Comparison of ENCODE assay signal across 10 cellular contexts in the genomic region with DNA sequence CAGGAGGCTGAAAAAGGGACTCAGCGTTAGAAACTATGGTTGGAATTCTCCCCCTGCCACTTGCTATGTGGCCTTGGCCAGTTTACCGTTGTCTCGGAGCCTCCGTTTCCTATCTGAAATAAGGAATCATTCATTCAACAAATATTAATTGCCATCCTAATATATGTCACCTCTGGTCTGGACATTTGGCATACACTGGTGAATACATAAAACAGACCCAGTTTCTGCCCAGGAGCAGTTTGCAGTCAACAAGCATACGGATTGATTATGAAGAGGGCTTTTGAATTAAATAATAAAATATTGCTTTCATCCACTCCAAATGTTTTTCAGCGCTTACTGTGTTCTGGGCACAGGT. TPM values are rescaled to one million over a fixed set of nuclear protein-coding genes. Genes with fewer than 3 reads are reported as not detected.
DNase-seq lines count a peak whose midpoint lies in the region; TF ChIP-seq lines count a peak whose summit lies in the region.
"Had no signal": no experiment of that assay in that cellular context is flagged by ENCODE, and none has a peak within 500 bp of the region (broad histone marks: within the 10 kb centered on the region; RNA-seq: fewer than 3 reads in every experiment).

No MANE protein-coding gene starts in this region.

- H3K36me3 ChIP-seq in kidney epithelial cell (ENCODE audit: control insufficient read depth, insufficient read depth, low read length): no peaks in the 10 kb centered on the region
- no peaks in the 10 kb centered on the region for H3K36me3 ChIP-seq in subcutaneous abdominal adipose tissue (ENCODE audit: control insufficient read depth in 5 of 5, insufficient read depth in 5 of 5, low read length in 5 of 5)
- H3K36me3 ChIP-seq: BLaER1 treated with 17β-estradiol and CSF1 and Interleukin-3, amounts not matched to agents 10 nM and 100 nM had no signal

- H3K4me1 ChIP-seq in subcutaneous abdominal adipose tissue (ENCODE audit: control insufficient read depth in 5 of 5, insufficient read depth in 5 of 5, low read length in 5 of 5): peaks cover 0 to 22% (median 16%) of the 10 kb centered on the region in 5 donors
- H3K4me1 ChIP-seq: BLaER1 treated with 17β-estradiol and CSF1 and Interleukin-3, amounts not matched to agents 10 nM and 100 nM had no signal

- peaks cover 28% of the 10 kb centered on the region for H3K4me1 Mint-ChIP-seq in activated CD4-positive, alpha-beta T cell treated with anti-CD3 and anti-CD28 coated beads, Interleukin-2, amount 10 ng/mL, durations not matched to agents 7 days and 5 days
- peaks cover 27% of the 10 kb centered on the region for H3K4me1 Mint-ChIP-seq in activated naive CD8-positive, alpha-beta T cell treated with anti-CD3 and anti-CD28 coated beads for 36 hours

- H3K4me3 ChIP-seq in kidney epithelial cell (ENCODE audit: low read depth, low read length) (peak overlapping the region; percentile 46), subcutaneous abdominal adipose tissue (ENCODE audit: low read depth in 1 of 5, low read length in 5 of 5) (peak overlapping the region; percentile 58 to 90 (median 82))
- H3K4me3 ChIP-seq: BLaER1 treated with 17β-estradiol and CSF1 and Interleukin-3, amounts not matched to agents 10 nM and 100 nM had no signal

- peaks cover 71% of the 10 kb centered on the region for H3K27me3 Mint-ChIP-seq in activated CD4-positive, alpha-beta T cell treated with anti-CD3 and anti-CD28 coated beads, Interleukin-2, amount 10 ng/mL, durations not matched to agents 7 days and 5 days
- peaks cover 68% of the 10 kb centered on the region for H3K27me3 Mint-ChIP-seq in activated naive CD8-positive, alpha-beta T cell treated with anti-CD3 and anti-CD28 coated beads for 36 hours

- H3K27ac Mint-ChIP-seq in activated CD4-positive, alpha-beta T cell treated with anti-CD3 and anti-CD28 coated beads, Interleukin-2, amount 10 ng/mL, durations not matched to agents 7 days and 5 days: no peak overlapping the region
- H3K27ac Mint-ChIP-seq in activated naive CD8-positive, alpha-beta T cell treated with anti-CD3 and anti-CD28 coated beads for 36 hours: no peak overlapping the region

- peak overlapping the region; percentile 81 for H3K4me3 Mint-ChIP-seq in activated CD4-positive, alpha-beta T cell treated with anti-CD3 and anti-CD28 coated beads, Interleukin-2, amount 10 ng/mL, durations not matched to agents 7 days and 5 days
- H3K4me3 Mint-ChIP-seq in activated naive CD8-positive, alpha-beta T cell treated with anti-CD3 and anti-CD28 coated beads for 36 hours: peak overlapping the region; percentile 85

- no peaks in the 10 kb centered on the region for H3K9me3 Mint-ChIP-seq in activated CD4-positive, alpha-beta T cell treated with anti-CD3 and anti-CD28 coated beads, Interleukin-2, amount 10 ng/mL, durations not matched to agents 7 days and 5 days
- H3K9me3 Mint-ChIP-seq in activated naive CD8-positive, alpha-beta T cell treated with anti-CD3 and anti-CD28 coated beads for 36 hours: no peaks in the 10 kb centered on the region

- no peak overlapping the region for H3K27ac ChIP-seq in subcutaneous abdominal adipose tissue (ENCODE audit: low read depth, low read length)
- H3K27ac ChIP-seq: BLaER1 treated with 17β-estradiol and CSF1 and Interleukin-3, amounts not matched to agents 10 nM and 100 nM had no signal

- peak overlapping the region in 2 of 5 donors; percentile 29 to 66 for H3K9ac ChIP-seq in subcutaneous abdominal adipose tissue (ENCODE audit: low read length in 5 of 5)
- H3K9ac ChIP-seq: BLaER1 treated with 17β-estradiol and CSF1 and Interleukin-3, amounts not matched to agents 10 nM and 100 nM had no signal

- H3K36me3 Mint-ChIP-seq in activated CD4-positive, alpha-beta T cell treated with anti-CD3 and anti-CD28 coated beads, Interleukin-2, amount 10 ng/mL, durations not matched to agents 7 days and 5 days (ENCODE audit: low read depth): peaks cover 6% of the 10 kb centered on the region
- H3K36me3 Mint-ChIP-seq in activated naive CD8-positive, alpha-beta T cell treated with anti-CD3 and anti-CD28 coated beads for 36 hours: no peaks in the 10 kb centered on the region

- POLR2A ChIA-PET in activated CD4-positive, alpha-beta T cell treated with anti-CD3 and anti-CD28 coated beads, Interleukin-2, amount 10 ng/mL, durations not matched to agents 7 days and 5 days (lab: Charles Lee): no interaction called here

- CTCF ChIA-PET in activated CD4-positive, alpha-beta T cell treated with anti-CD3 and anti-CD28 coated beads, Interleukin-2, amount 10 ng/mL, durations not matched to agents 7 days and 5 days (lab: Charles Lee): interaction anchor here (1.1 kb wide), 1 partner anchor 142 kb away, joined by 3 read pairs; no protein-coding TSS in a partner anchor

- DNase-seq in activated CD4-positive, alpha-beta T cell treated with anti-CD3 and anti-CD28 coated beads, Interleukin-2, amount 10 ng/mL, durations not matched to agents 7 days and 5 days: no peak
- no peak for DNase-seq in activated CD4-positive, alpha-beta T cell treated with anti-CD3 and anti-CD28 coated beads, Interleukin-2, amount 50 U/mL, for 4 hours
- DNase-seq in activated naive CD8-positive, alpha-beta T cell treated with anti-CD3 and anti-CD28 coated beads for 36 hours: no peak
- DNase-seq in kidney epithelial cell (ENCODE audit: low read depth): no peak
- DNase-seq in AG20443 (ENCODE audit: low spot score): no peak
- DNase-seq in NCI-H1694 treated with DMSO at 0.1 percent for 48 hours (lab: John Stamatoyannopoulos, UW): no peak
- no peak for DNase-seq in SKM-1 treated with dmso at 0.1 percent for 144 hours (lab: John Stamatoyannopoulos, UW; ENCODE audit: unreplicated experiment)

- H3K9me3 ChIP-seq in subcutaneous abdominal adipose tissue (ENCODE audit: control insufficient read depth in 5 of 5, low read length in 5 of 5): no peaks in the 10 kb centered on the region

- TF ChIP-seq CTCF in kidney epithelial cell (IDR thresholded peaks at IDR 0.05; ENCODE audit: insufficient read depth, low read length, poor library complexity, severe bottlenecking): no peak

- H3K27me3 ChIP-seq in kidney epithelial cell (ENCODE audit: control insufficient read depth, insufficient read depth, low read length) (peaks cover 51% of the 10 kb centered on the region), subcutaneous abdominal adipose tissue (ENCODE audit: control insufficient read depth in 5 of 5, insufficient read depth in 4 of 5, low read length in 5 of 5) (peaks cover 11 to 54% (median 38%) of the 10 kb centered on the region in 5 donors)

RNA-seq across cellular contexts. Expression of gene GSX2, which starts 7.6 kb away (rescaled TPM):
- not detected for total RNA-seq in activated CD4-positive, alpha-beta T cell treated with anti-CD3 and anti-CD28 coated beads, Interleukin-2, amount 10 ng/mL, durations not matched to agents 7 days and 5 days
- not detected for total RNA-seq in activated naive CD8-positive, alpha-beta T cell treated with anti-CD3 and anti-CD28 coated beads for 36 hours
- not detected in 2 replicates for total RNA-seq in kidney epithelial cell
- total RNA-seq: esophagus mucosa had no signal

RNA-seq across cellular contexts. Expression of gene CHIC2, which starts 28.0 kb away (rescaled TPM):
- total RNA-seq in activated CD4-positive, alpha-beta T cell treated with anti-CD3 and anti-CD28 coated beads, Interleukin-2, amount 10 ng/mL, durations not matched to agents 7 days and 5 days: 10 to 100 TPM; 18.2 to 18.9 TPM
- 10 to 100 TPM; 21.2 to 22.5 TPM for total RNA-seq in activated naive CD8-positive, alpha-beta T cell treated with anti-CD3 and anti-CD28 coated beads for 36 hours
- 28.9 and 32.7 TPM in 2 replicates for total RNA-seq in kidney epithelial cell
